In genomic region chr13:27953671-27954405, GRCh38 we compare ENCODE assay signal across 1 cellular context.
TF ChIP-seq lines count a peak whose summit lies in the region.

No MANE protein-coding gene starts in this region.

TF ChIP-seq in K562, 482 proteins besides CTCF, POLR2A, EP300 and RAD21 (continued from another document):
- no peak for TF ChIP-seq ZBTB2 (IDR thresholded peaks at IDR 0.05)
- peak; percentile 70; the same call in 1 of the 2 replicates for TF ChIP-seq MBD1 (CRISPR knock-in tag; IDR thresholded peaks at IDR 0.05)
- peak; percentile 69 for TF ChIP-seq CTCFL (IDR thresholded peaks at IDR 0.05; ENCODE audit: borderline replicate concordance, insufficient read depth, low read depth, low read length, poor library complexity, severe bottlenecking)
- TF ChIP-seq SMC3 (conservative IDR thresholded peaks at IDR 0.05; ENCODE audit: insufficient read depth, low read depth, low read length), result peak; percentile 64
- peak; percentile 33; the same call in 1 of the 2 replicates for TF ChIP-seq ZFX (CRISPR knock-in tag; IDR thresholded peaks at IDR 0.05)
- no peak for TF ChIP-seq ZC3H8 (IDR thresholded peaks at IDR 0.05)
- TF ChIP-seq THRAP3 (IDR thresholded peaks at IDR 0.05; ENCODE audit: borderline replicate concordance), result no peak
